ENCODE assay signal across 8 cellular contexts in genomic region chr13:52850396-52851152, GRCh38. TPM values are rescaled to one million over a fixed set of nuclear protein-coding genes. Genes with fewer than 3 reads are reported as not detected.
DNase-seq lines count a peak whose midpoint lies in the region; ATAC-seq, FAIRE-seq and TF ChIP-seq lines count a peak whose summit lies in the region.

No MANE protein-coding gene starts in this region.

- H3K9me3 ChIP-seq in A549 (no peaks in the 10 kb centered on the region), uterus (no peaks in the 10 kb centered on the region)

- no peak for TF ChIP-seq EP300 in A549 (IDR thresholded peaks at IDR 0.05)

- intact Hi-C loops in activated T-helper 1 cell treated with anti-CD3 and anti-CD28 coated beads, Interleukin-12 subunit alpha, Interleukin-12 subunit beta, Interleukin-2, Interleukin-4 antibody, amounts not matched to agents 30 ng/mL and 10 ng/mL and 1 ng/mL, durations not matched to agents 14 hours and 24 hours and 36 hours (cut with micrococcal nuclease) = no loop called here
- intact Hi-C loops in uterus (cut with DNase I; ENCODE audit: low total_unique reads) = no loop called here

- H3K27ac Mint-ChIP-seq in activated T-helper 1 cell treated with anti-CD3 and anti-CD28 coated beads, Interleukin-12 subunit alpha, Interleukin-12 subunit beta, Interleukin-2, Interleukin-4 antibody, amounts not matched to agents 30 ng/mL and 10 ng/mL and 1 ng/mL, durations not matched to agents 14 hours and 24 hours and 36 hours = no peak overlapping the region
- peak overlapping the region; percentile 74 to 95 (median 85) for H3K27ac Mint-ChIP-seq in nephron

- TF ChIP-seq CTCF in A549 (IDR thresholded peaks at IDR 0.05) = no peak
- TF ChIP-seq CTCF in GM12864 (IDR thresholded peaks at IDR 0.05; ENCODE audit: low read depth, low read length, missing control alignments) = peak; percentile 43
- peak in 1 of 3 experiments; percentile 27 for TF ChIP-seq CTCF in nephron (IDR thresholded peaks at IDR 0.05; ENCODE audit: unreplicated experiment in 3 of 3)
- TF ChIP-seq CTCF in uterus (IDR thresholded peaks at IDR 0.05) = no peak

- H3K9me3 Mint-ChIP-seq in activated T-helper 1 cell treated with anti-CD3 and anti-CD28 coated beads, Interleukin-12 subunit alpha, Interleukin-12 subunit beta, Interleukin-2, Interleukin-4 antibody, amounts not matched to agents 30 ng/mL and 10 ng/mL and 1 ng/mL, durations not matched to agents 14 hours and 24 hours and 36 hours = peaks cover 6% of the 10 kb centered on the region
- peaks cover 2% of the 10 kb centered on the region for H3K9me3 Mint-ChIP-seq in nephron

- H3K4me1 Mint-ChIP-seq in activated T-helper 1 cell treated with anti-CD3 and anti-CD28 coated beads, Interleukin-12 subunit alpha, Interleukin-12 subunit beta, Interleukin-2, Interleukin-4 antibody, amounts not matched to agents 30 ng/mL and 10 ng/mL and 1 ng/mL, durations not matched to agents 14 hours and 24 hours and 36 hours (ENCODE audit: low read depth) = no peaks in the 10 kb centered on the region
- peaks cover 41% of the 10 kb centered on the region for H3K4me1 Mint-ChIP-seq in nephron

- TF ChIP-seq POLR2A in A549 (IDR thresholded peaks at IDR 0.05; ENCODE audit: low read length) (no peak), uterus (IDR thresholded peaks at IDR 0.05) (no peak)

- peak overlapping the region; percentile 69 for H3K4me3 Mint-ChIP-seq in activated T-helper 1 cell treated with anti-CD3 and anti-CD28 coated beads, Interleukin-12 subunit alpha, Interleukin-12 subunit beta, Interleukin-2, Interleukin-4 antibody, amounts not matched to agents 30 ng/mL and 10 ng/mL and 1 ng/mL, durations not matched to agents 14 hours and 24 hours and 36 hours
- peak overlapping the region; percentile 92 to 94 (median 93) for H3K4me3 Mint-ChIP-seq in nephron

- H3K4me1 ChIP-seq in A549 (no peaks in the 10 kb centered on the region), uterus (peaks cover 0 to 5% of the 10 kb centered on the region in 2 donors)

- ATAC-seq in A549 (peak; percentile 93 to 95), HG02798 (IDR thresholded peaks at IDR 0.05; ENCODE audit: poor library complexity, unreplicated experiment) (peak; percentile 69)

- H3K27ac ChIP-seq in A549 (peak overlapping the region in 1 of 2 experiments; percentile 69; a peak in 2 of 6 replicates), uterus (peak overlapping the region in 1 of 2 donors; percentile 11)

- peaks cover 3% of the 10 kb centered on the region for H3K36me3 Mint-ChIP-seq in activated T-helper 1 cell treated with anti-CD3 and anti-CD28 coated beads, Interleukin-12 subunit alpha, Interleukin-12 subunit beta, Interleukin-2, Interleukin-4 antibody, amounts not matched to agents 30 ng/mL and 10 ng/mL and 1 ng/mL, durations not matched to agents 14 hours and 24 hours and 36 hours (ENCODE audit: low read depth)
- no peaks in the 10 kb centered on the region for H3K36me3 Mint-ChIP-seq in nephron (ENCODE audit: low read depth)

- peak; percentile 38 to 46 for DNase-seq in A549 (ENCODE audit: low read depth in 1 of 2, low spot score in 1 of 2)
- DNase-seq in GM12864 (ENCODE audit: low read depth) = no peak
- DNase-seq in NCI-H2107 treated with DMSO at 0.1 percent for 48 hours (lab: John Stamatoyannopoulos, UW; ENCODE audit: unreplicated experiment) = peak; percentile 57
- peak; percentile 24 for DNase-seq in activated T-helper 1 cell treated with anti-CD3 and anti-CD28 coated beads, Interleukin-12 subunit alpha, Interleukin-12 subunit beta, Interleukin-2, Interleukin-4 antibody, amounts not matched to agents 30 ng/mL and 10 ng/mL and 1 ng/mL, durations not matched to agents 14 hours and 24 hours and 36 hours (ENCODE audit: low spot score)
- peak; percentile 54 for DNase-seq in foreskin melanocyte
- peak; percentile 26 to 56 for DNase-seq in uterus

- H3K36me3 ChIP-seq in uterus = no peaks in the 10 kb centered on the region

- peak overlapping the region; percentile 95 for H3K4me2 ChIP-seq in A549

- no peak for FAIRE-seq in A549 (lab: Jason Lieb, UNC)

- 8% methylated on average over 20 of the region's 47 CpGs for WGBS in A549 (ENCODE audit: missing lambda C conversion rate)

- TF ChIP-seq RAD21 in A549 (conservative IDR thresholded peaks at IDR 0.05 in 1 of 2, IDR thresholded peaks at IDR 0.05 in 1 of 2) = no peak

- H3K27me3 ChIP-seq in uterus = peaks cover 25 to 28% of the 10 kb centered on the region in 2 donors

- POLR2A ChIA-PET in A549 (lab: Yijun Ruan, JAX) = no interaction called here

- H3K4me3 ChIP-seq in A549 (peak overlapping the region; percentile 53), GM12864 (ENCODE audit: low read depth, low read length) (peak overlapping the region; percentile 67), uterus (peak overlapping the region; percentile 50 to 69)

- H3K27me3 Mint-ChIP-seq in activated T-helper 1 cell treated with anti-CD3 and anti-CD28 coated beads, Interleukin-12 subunit alpha, Interleukin-12 subunit beta, Interleukin-2, Interleukin-4 antibody, amounts not matched to agents 30 ng/mL and 10 ng/mL and 1 ng/mL, durations not matched to agents 14 hours and 24 hours and 36 hours (ENCODE audit: insufficient read depth) = peaks cover 42% of the 10 kb centered on the region
- peaks cover 70% of the 10 kb centered on the region for H3K27me3 Mint-ChIP-seq in nephron (ENCODE audit: low read depth)

- CTCF ChIA-PET in A549 (lab: Yijun Ruan, JAX) = interaction anchor here (1.0 kb wide), 1 partner anchor 41 kb away, joined by 3 read pairs; no protein-coding TSS in a partner anchor

TF ChIP-seq in A549, 52 proteins besides CTCF, POLR2A, EP300 and RAD21 (continues in another document):
- TF ChIP-seq RARB (CRISPR knock-in tag; IDR thresholded peaks at IDR 0.05) (no peak), ATOH8 (CRISPR knock-in tag; IDR thresholded peaks at IDR 0.05; ENCODE audit: low read depth) (no peak), MAX (IDR thresholded peaks at IDR 0.05) (peak; percentile 18; the same call in 1 of the 2 replicates), ELK1 (IDR thresholded peaks at IDR 0.05; ENCODE audit: low read depth, low read length) (no peak), JUNB (IDR thresholded peaks at IDR 0.05) (no peak), POLR2AphosphoS2 (conservative IDR thresholded peaks at IDR 0.05; ENCODE audit: low read length) (no peak), SREBF2 (IDR thresholded peaks at IDR 0.05) (no peak), TP53 (CRISPR knock-in tag; IDR thresholded peaks at IDR 0.05) (no peak), E2F6 (IDR thresholded peaks at IDR 0.05; ENCODE audit: borderline replicate concordance, low read depth) (no peak), ZNF302 (CRISPR knock-in tag; IDR thresholded peaks at IDR 0.05) (no peak), CBX8 (IDR thresholded peaks at IDR 0.05) (no peak), NPAS2 (CRISPR knock-in tag; IDR thresholded peaks at IDR 0.05; ENCODE audit: borderline replicate concordance) (no peak), EHF (CRISPR knock-in tag; IDR thresholded peaks at IDR 0.05) (no peak), FOXS1 (CRISPR knock-in tag; IDR thresholded peaks at IDR 0.05) (no peak), HEYL (CRISPR knock-in tag; IDR thresholded peaks at IDR 0.05) (no peak), TFCP2L1 (CRISPR knock-in tag; IDR thresholded peaks at IDR 0.05) (no peak), ESRRA (IDR thresholded peaks at IDR 0.05; ENCODE audit: borderline replicate concordance, low read length) (no peak), JUN (IDR thresholded peaks at IDR 0.05) (no peak), HDAC2 (IDR thresholded peaks at IDR 0.05) (no peak), GATA3 (IDR thresholded peaks at IDR 0.05; ENCODE audit: borderline replicate concordance) (no peak), EHMT2 (IDR thresholded peaks at IDR 0.05; ENCODE audit: low read depth) (peak; percentile 43; the same call in 1 of the 2 replicates), ZSCAN20 (CRISPR knock-in tag; IDR thresholded peaks at IDR 0.05) (no peak), RNF2 (IDR thresholded peaks at IDR 0.05; ENCODE audit: borderline replicate concordance, low read depth) (peak; percentile 41; the same call in 1 of the 2 replicates), NFE2L2 (conservative IDR thresholded peaks at IDR 0.05; ENCODE audit: low read length) (no peak)

RNA-seq across cellular contexts. Expression of gene PCDH8, which starts 2.1 kb away (rescaled TPM):
- polyA plus RNA-seq in A549 (2011; rRNA removed) (not detected in 2 replicates), A549 (2017; fragmentation: RNase III; extraction: RNeasy Plus Mini Kit Qiagen cat#74134 plus additional on column Dnase treatment) (not detected in 3 replicates)
- not detected in 2 replicates for polyA plus RNA-seq in A549 (2012; cell fraction: cytosol; rRNA removed)
- not detected in 2 replicates for polyA plus RNA-seq in A549 (2012; cell fraction: nucleus; rRNA removed)
- polyA minus RNA-seq in A549 (2011; rRNA and poly(A)+ RNA removed) = not detected in 2 replicates
- not detected in 2 replicates for total RNA-seq in activated T-helper 1 cell treated with anti-CD3 and anti-CD28 coated beads, Interleukin-12 subunit alpha, Interleukin-12 subunit beta, Interleukin-2, Interleukin-4 antibody, amounts not matched to agents 30 ng/mL and 10 ng/mL and 1 ng/mL, durations not matched to agents 14 hours and 24 hours and 36 hours
- under 1 TPM in 1 of 4 donors, not detected in 3; 0.62 TPM for total RNA-seq in uterus
